ENCODE assay signal across 11 cellular contexts in the genomic region with DNA sequence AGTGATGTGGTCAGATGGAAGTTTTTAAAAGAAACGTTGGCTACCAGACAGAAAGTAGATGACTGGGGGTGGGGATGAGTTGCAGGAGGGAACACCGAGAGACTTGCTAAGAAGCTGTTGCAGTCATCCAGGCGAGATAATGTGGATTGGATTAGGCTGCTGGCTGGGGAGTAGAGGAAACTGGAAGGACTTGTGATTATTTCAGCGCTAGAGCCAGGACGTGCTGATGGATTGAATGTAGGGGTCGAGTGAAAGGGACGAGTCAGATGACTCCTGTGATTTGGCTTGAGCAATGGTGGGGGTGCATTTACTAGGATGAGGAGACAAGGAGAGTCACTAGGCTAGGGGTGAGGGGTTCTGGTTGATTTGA.
DNase-seq lines count a peak whose midpoint lies in the region; ATAC-seq, FAIRE-seq and TF ChIP-seq lines count a peak whose summit lies in the region.
"Had no signal": no experiment of that assay in that cellular context is flagged by ENCODE, and none has a peak within 500 bp of the region (broad histone marks: within the 10 kb centered on the region; RNA-seq: fewer than 3 reads in every experiment).

No MANE protein-coding gene starts in this region.

- peaks cover 5 to 25% of the 10 kb centered on the region in 2 experiments; a peak in 1 of 4 replicates for H3K79me1 ChIP-seq in IMR-90 (ENCODE audit: low read depth in 1 of 2, low read length in 2 of 2)

- peak overlapping the region; percentile 82 for H3K4ac ChIP-seq in IMR-90 (ENCODE audit: low read depth, low read length)

- intact Hi-C loops in IMR-90 (cut with micrococcal nuclease) (loop anchor here (1.0 to 5.0 kb wide), 3 partner anchors 49 to 219 kb away; no protein-coding TSS in a partner anchor), lower leg skin (cut with DNase I; ENCODE audit: low total_unique reads) (no loop called here), spleen (cut with DNase I; ENCODE audit: low total_unique reads) (no loop called here)

- peak overlapping the region; percentile 21 for H4K91ac ChIP-seq in IMR-90 (ENCODE audit: insufficient read depth, low read depth, low read length)

- no peaks in the 10 kb centered on the region for H4K20me1 ChIP-seq in IMR-90 (ENCODE audit: insufficient read depth, low read length)

- no peak overlapping the region for H3K4me2 ChIP-seq in IMR-90 (ENCODE audit: low read depth, low read length)

- TF ChIP-seq CTCF in IMR-90 (conservative IDR thresholded peaks at IDR 0.05; ENCODE audit: low read depth, low read length) (no peak), choroid plexus epithelial cell (conservative IDR thresholded peaks at IDR 0.05; ENCODE audit: low read depth, low read length) (no peak), lower leg skin (IDR thresholded peaks at IDR 0.05) (no peak), suprapubic skin (IDR thresholded peaks at IDR 0.05) (no peak), spleen (IDR thresholded peaks at IDR 0.05 in 8 of 11, conservative IDR thresholded peaks at IDR 0.05 in 3 of 11) (no peak)

- peak overlapping the region; percentile 29 for H2AFZ ChIP-seq in IMR-90 (replicated peaks; ENCODE audit: low read length, poor library complexity)

- H2BK5ac ChIP-seq in IMR-90 (ENCODE audit: low read depth, low read length, poor library complexity, severe bottlenecking) = peak overlapping the region; percentile 28

- TF ChIP-seq RAD21 in IMR-90 (IDR thresholded peaks at IDR 0.05; ENCODE audit: low read length) = no peak

- H2AK9ac ChIP-seq in IMR-90 (replicated peaks; ENCODE audit: low read depth, low read length, poor library complexity) = peak overlapping the region; percentile 47

- H3K4me3 ChIP-seq in IMR-90 (ENCODE audit: insufficient read depth, low read depth, low read length) (no peak overlapping the region), choroid plexus epithelial cell (ENCODE audit: low read depth, low read length) (no peak overlapping the region), lower leg skin (ENCODE audit: low read depth, poor library complexity, severe bottlenecking) (no peak overlapping the region), suprapubic skin (no peak overlapping the region), spleen (no peak overlapping the region)
- H3K4me3 ChIP-seq: colonic mucosa had no signal

- in situ Hi-C loops in IMR-90 (cut with MboI; ENCODE audit: low sequenced_read_pairs) = no loop called here

- dilution Hi-C loops in IMR-90 (cut with HindIII; ENCODE audit: low sequenced_read_pairs, unreplicated experiment) = no loop called here

- H3K9ac ChIP-seq in IMR-90 (ENCODE audit: low read depth, low read length) = no peak overlapping the region

- H3K27ac ChIP-seq in IMR-90 (ENCODE audit: insufficient read depth, low read length) = peak overlapping the region; percentile 53; the same call in 1 of the 2 replicates
- peak overlapping the region; percentile 89 for H3K27ac ChIP-seq in suprapubic skin
- no peak overlapping the region for H3K27ac ChIP-seq in caudate nucleus (ENCODE audit: low read depth, low read length)
- peak overlapping the region in 1 of 8 donors; percentile 13 for H3K27ac ChIP-seq in spleen
- H3K27ac ChIP-seq: colonic mucosa had no signal

- H3K23ac ChIP-seq in IMR-90 (ENCODE audit: low read depth, low read length) = peak overlapping the region; percentile 77; the same call in 1 of the 2 replicates

- 17% methylated on average over 6 of the region's 7 CpGs; no CpG with 5 or more reads in 1 of the 2 experiments for WGBS in IMR-90 (ENCODE audit: extremely low coverage in 2 of 2, insufficient read length in 1 of 2), 2 experiments
- WGBS in lower leg skin, 2 donors = 38 to 55% methylated on average over 7 of the region's 7 CpGs
- WGBS in suprapubic skin = 42% methylated on average over 7 of the region's 7 CpGs
- 70 to 83% (median 78%) methylated on average over 7 of the region's 7 CpGs for WGBS in spleen, 5 donors

- no peak for FAIRE-seq in HTR-8/SVneo (lab: Jason Lieb, UNC)

- H3K14ac ChIP-seq in IMR-90 (replicated peaks; ENCODE audit: low read depth, low read length) = peak overlapping the region; percentile 53; the same call in 1 of the 2 replicates

- H4K5ac ChIP-seq in IMR-90 (ENCODE audit: low read depth, low read length) = peak overlapping the region; percentile 45

- peak overlapping the region; percentile 63 for H2AK5ac ChIP-seq in IMR-90 (ENCODE audit: low read depth, low read length)

- peaks cover 20% of the 10 kb centered on the region; the same call in 1 of the 2 replicates for H3K36me3 ChIP-seq in IMR-90 (ENCODE audit: control insufficient read depth, insufficient read depth, low read length)
- H3K36me3 ChIP-seq in suprapubic skin = peaks cover 27% of the 10 kb centered on the region
- peaks cover 0 to 100% (median 48%) of the 10 kb centered on the region in 6 donors for H3K36me3 ChIP-seq in spleen
- H3K36me3 ChIP-seq: colonic mucosa had no signal

- H3K18ac ChIP-seq in IMR-90 (ENCODE audit: low read depth, low read length) = peak overlapping the region; percentile 59

- peak overlapping the region; percentile 4 to 77; a peak in 3 of 4 replicates for H4K8ac ChIP-seq in IMR-90 (ENCODE audit: low read depth in 2 of 2, low read length in 2 of 2)

- DNase-seq in IMR-90 (peak; percentile 80), choroid plexus epithelial cell (ENCODE audit: low read depth) (peak; percentile 75), lower leg skin (ENCODE audit: low spot score in 2 of 2) (peak; percentile 86 to 92), suprapubic skin (ENCODE audit: low spot score in 2 of 2) (peak in 1 of 2 donors; percentile 83), caudate nucleus (lab: John Stamatoyannopoulos, UW) (no peak), spleen (no peak), HTR-8/SVneo (ENCODE audit: insufficient read length, low spot score) (no peak)
- DNase-seq in activated CD4-positive, CD25-positive, alpha-beta regulatory T cell (lab: John Stamatoyannopoulos, UW) = no peak
- DNase-seq: colonic mucosa; stimulated activated naive CD4-positive, alpha-beta T cell; SW 1271 had no signal

- no peaks in the 10 kb centered on the region; the same call in 1 of the 2 replicates for H3K9me3 ChIP-seq in IMR-90 (ENCODE audit: control insufficient read depth, insufficient read depth, low read length)
- no peaks in the 10 kb centered on the region for H3K9me3 ChIP-seq in suprapubic skin
- peaks cover 0 to 14% (median 11%) of the 10 kb centered on the region in 8 donors for H3K9me3 ChIP-seq in spleen
- H3K9me3 ChIP-seq: colonic mucosa had no signal

- H2BK20ac ChIP-seq in IMR-90 (ENCODE audit: low read depth, low read length) = peak overlapping the region; percentile 78

- peak overlapping the region; percentile 81 for H2BK120ac ChIP-seq in IMR-90 (ENCODE audit: low read depth, low read length)

- CTCF ChIA-PET in IMR-90 (lab: Yijun Ruan, JAX) = no interaction called here

- no peaks in the 10 kb centered on the region for H3K27me3 ChIP-seq in IMR-90 (ENCODE audit: control insufficient read depth, insufficient read depth, low read length)
- H3K27me3 ChIP-seq in suprapubic skin = no peaks in the 10 kb centered on the region
- H3K27me3 ChIP-seq in spleen (replicated peaks in 1 of 7) = no peaks in the 10 kb centered on the region
- H3K27me3 ChIP-seq: colonic mucosa had no signal

- peak; percentile 45 for ATAC-seq in IMR-90 (ENCODE audit: low read depth)

- BruUV-seq in IMR-90 (replicated peaks; lab: Mats Ljungman, UMichigan) = no TSS peak

- H2BK15ac ChIP-seq in IMR-90 (ENCODE audit: low read depth, low read length) = peak overlapping the region; percentile 31; the same call in 2 of the 3 replicates

- H3K4me1 ChIP-seq in IMR-90 (ENCODE audit: control insufficient read depth, insufficient read depth, low read length) (peaks cover 38% of the 10 kb centered on the region), suprapubic skin (peaks cover 39% of the 10 kb centered on the region), spleen (no peaks in the 10 kb centered on the region)
- H3K4me1 ChIP-seq: colonic mucosa had no signal

- POLR2A ChIA-PET in IMR-90 (lab: Charles Lee; ENCODE audit: unreplicated experiment) = no interaction called here

- H3K9me1 ChIP-seq in IMR-90 (ENCODE audit: insufficient read depth, low read length) = peaks cover 21% of the 10 kb centered on the region

- no peak for TF ChIP-seq EP300 in suprapubic skin (IDR thresholded peaks at IDR 0.05)

- TF ChIP-seq POLR2A in IMR-90 (IDR thresholded peaks at IDR 0.05; ENCODE audit: low read depth, low read length) (no peak), lower leg skin (IDR thresholded peaks at IDR 0.05) (no peak), suprapubic skin (IDR thresholded peaks at IDR 0.05) (no peak), spleen (IDR thresholded peaks at IDR 0.05) (no peak)

- no peak overlapping the region for H3K56ac ChIP-seq in IMR-90 (ENCODE audit: extremely low read depth, insufficient read depth, low read length)

TF ChIP-seq in IMR-90, 13 proteins besides CTCF, POLR2A, EP300 and RAD21:
- TF ChIP-seq CEBPB (IDR thresholded peaks at IDR 0.05; ENCODE audit: low read depth, low read length) = 0 out of 2 replicates have a peak, but pooled peaks have one; percentile 9
- TF ChIP-seq RFX5 (IDR thresholded peaks at IDR 0.05; ENCODE audit: low read depth, low read length) = no peak

Comparison
In these comparisons a context has a peak if more than half of its experiments do, and no peak if none do; other contexts are left out.
1. DNase-seq: peak in IMR-90 (single experiment), choroid plexus epithelial cell (single experiment) and lower leg skin (2 of 2); none in caudate nucleus (0 of 61), spleen (single experiment), activated CD4-positive, CD25-positive, alpha-beta regulatory T cell (0 of 4) and HTR-8/SVneo (single experiment).